ENCODE assay signal across 8 cellular contexts in the genomic region with DNA sequence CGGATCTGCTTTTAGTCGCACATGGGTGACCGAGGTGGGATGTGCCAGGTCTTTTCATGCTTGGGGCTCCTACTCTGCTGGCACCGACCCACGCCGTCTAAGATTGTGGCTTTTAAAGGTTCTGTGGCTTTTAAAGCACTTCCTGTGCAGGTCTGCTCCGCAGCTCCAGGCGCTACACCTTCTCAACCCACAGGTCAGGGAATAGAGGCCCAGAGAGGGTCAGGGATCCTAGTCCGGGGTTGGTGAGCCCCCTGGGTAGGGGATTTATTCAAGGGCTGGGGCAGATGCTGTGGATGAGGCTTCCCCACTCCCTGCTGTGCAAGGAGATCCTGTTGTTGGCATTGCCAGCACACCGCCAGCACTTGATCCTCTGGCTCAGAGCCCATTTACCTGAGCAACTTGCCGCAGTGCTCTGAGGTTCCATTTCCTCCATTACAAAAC.
DNase-seq lines count a peak whose midpoint lies in the region; TF ChIP-seq lines count a peak whose summit lies in the region.

No MANE protein-coding gene starts in this region.

- H3K36me3 ChIP-seq in esophagus squamous epithelium, result no peaks in the 10 kb centered on the region
- no peaks in the 10 kb centered on the region for H3K36me3 ChIP-seq in ascending aorta
- no peaks in the 10 kb centered on the region for H3K36me3 ChIP-seq in SJCRH30

- WGBS in esophagus squamous epithelium, 2 donors, result 41 to 50% methylated on average over 5 to 8 of the region's 11 CpGs

- H3K4me3 ChIP-seq in esophagus squamous epithelium, result no peak overlapping the region
- H3K4me3 ChIP-seq in ascending aorta, result no peak overlapping the region
- H3K4me3 ChIP-seq in SJCRH30, result no peak overlapping the region

- H3K4me1 ChIP-seq in esophagus squamous epithelium (peaks cover 3 to 37% (median 22%) of the 10 kb centered on the region in 3 donors), ascending aorta (peaks cover 2 to 22% of the 10 kb centered on the region in 2 donors), SJCRH30 (no peaks in the 10 kb centered on the region)

- TF ChIP-seq CTCF in esophagus squamous epithelium (IDR thresholded peaks at IDR 0.05) (no peak), ascending aorta (IDR thresholded peaks at IDR 0.05) (no peak)

- H3K27me3 ChIP-seq in esophagus squamous epithelium (peaks cover 0 to 7% (median 0%) of the 10 kb centered on the region in 4 donors), ascending aorta (no peaks in the 10 kb centered on the region), SJCRH30 (peaks cover 5% of the 10 kb centered on the region; the same call in 1 of the 2 replicates)

- H3K27ac ChIP-seq in esophagus squamous epithelium, result peak overlapping the region in 3 of 4 donors; percentile 42 to 73 (median 67)
- H3K27ac ChIP-seq in ascending aorta, result peak overlapping the region in 1 of 2 donors; percentile 44
- H3K27ac ChIP-seq in SJCRH30, result no peak overlapping the region

- intact Hi-C loops in esophagus squamous epithelium (cut with DNase I), result no loop called here
- intact Hi-C loops in ascending aorta (cut with DNase I), result no loop called here

- no peak for TF ChIP-seq POLR2A in esophagus squamous epithelium (IDR thresholded peaks at IDR 0.05)

- H3K9me3 ChIP-seq in esophagus squamous epithelium, result no peaks in the 10 kb centered on the region
- no peaks in the 10 kb centered on the region for H3K9me3 ChIP-seq in ascending aorta
- H3K9me3 ChIP-seq in SJCRH30 (replicated peaks), result no peaks in the 10 kb centered on the region

- peak; percentile 9 for DNase-seq in NCI-H748 (lab: John Stamatoyannopoulos, UW; ENCODE audit: unreplicated experiment)
- DNase-seq in NCI-H748 treated with DMSO at 0.1 percent for 48 hours (lab: John Stamatoyannopoulos, UW), result no peak
- peak; percentile 18 for DNase-seq in activated CD4-positive, alpha-beta T cell treated with anti-CD3 and anti-CD28 coated beads, Interleukin-2, amount 50 U/mL, for 1 hour
- no peak for DNase-seq in esophagus squamous epithelium (lab: John Stamatoyannopoulos, UW)
- peak; percentile 20 for DNase-seq in stimulated activated naive CD4-positive, alpha-beta T cell treated with Interleukin-2 at 50 U/mL for 16 hours (lab: John Stamatoyannopoulos, UW)
- no peak for DNase-seq in Ammon's horn (ENCODE audit: low spot score)
- no peak for DNase-seq in ascending aorta (ENCODE audit: low spot score in 2 of 2)
- no peak for DNase-seq in SJCRH30

Comparison
In these comparisons a context has a peak if more than half of its experiments do, and no peak if none do; other contexts are left out.
1. DNase-seq: peak in NCI-H748 (single experiment), activated CD4-positive, alpha-beta T cell treated with anti-CD3 and anti-CD28 coated beads, Interleukin-2, amount 50 U/mL, for 1 hour (single experiment) and stimulated activated naive CD4-positive, alpha-beta T cell treated with Interleukin-2 at 50 U/mL for 16 hours (single experiment); none in NCI-H748 treated with DMSO at 0.1 percent for 48 hours (single experiment), esophagus squamous epithelium (single experiment), Ammon's horn (single experiment), ascending aorta (0 of 2) and SJCRH30 (0 of 2).